In the genomic region with DNA sequence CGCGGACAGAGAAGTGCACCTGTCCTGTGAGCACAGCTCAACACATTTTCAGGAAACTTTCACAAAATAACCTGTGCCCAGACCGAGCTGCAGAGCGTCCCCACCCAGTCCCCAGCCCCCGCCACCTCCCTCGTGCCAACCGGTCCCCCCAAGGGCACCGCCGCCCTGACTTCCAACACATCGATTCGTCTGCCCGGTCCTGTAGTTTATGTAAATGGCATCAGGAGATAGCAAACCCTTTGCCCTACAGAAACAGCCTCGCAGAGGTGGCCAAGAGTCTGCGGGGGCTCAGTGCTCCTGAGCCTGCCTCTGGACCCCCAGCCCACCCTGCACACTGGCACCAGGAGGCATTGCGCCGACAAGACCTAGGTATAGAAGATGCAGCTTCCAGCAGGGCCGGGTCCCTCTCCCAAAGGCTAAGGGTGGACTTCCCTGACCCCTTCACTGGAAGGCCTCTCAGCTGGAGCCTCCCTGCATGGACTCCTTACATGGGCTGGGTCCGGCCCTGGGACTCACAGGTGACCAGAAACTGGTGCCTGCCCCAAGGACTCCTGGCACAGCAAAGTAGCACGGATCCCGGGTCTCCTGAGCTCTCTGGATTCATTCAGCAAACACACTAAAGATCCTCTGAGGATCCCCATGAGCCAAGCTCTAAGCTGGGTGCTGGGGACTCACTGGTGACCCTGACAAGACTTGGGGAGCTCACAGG, we compare ENCODE assay signal across 1 cellular context.
TF ChIP-seq lines count a peak whose summit lies in the region.

No MANE protein-coding gene starts in this region.

TF ChIP-seq in K562, 482 proteins besides CTCF, POLR2A, EP300 and RAD21:
- TF ChIP-seq, protein P1, sequence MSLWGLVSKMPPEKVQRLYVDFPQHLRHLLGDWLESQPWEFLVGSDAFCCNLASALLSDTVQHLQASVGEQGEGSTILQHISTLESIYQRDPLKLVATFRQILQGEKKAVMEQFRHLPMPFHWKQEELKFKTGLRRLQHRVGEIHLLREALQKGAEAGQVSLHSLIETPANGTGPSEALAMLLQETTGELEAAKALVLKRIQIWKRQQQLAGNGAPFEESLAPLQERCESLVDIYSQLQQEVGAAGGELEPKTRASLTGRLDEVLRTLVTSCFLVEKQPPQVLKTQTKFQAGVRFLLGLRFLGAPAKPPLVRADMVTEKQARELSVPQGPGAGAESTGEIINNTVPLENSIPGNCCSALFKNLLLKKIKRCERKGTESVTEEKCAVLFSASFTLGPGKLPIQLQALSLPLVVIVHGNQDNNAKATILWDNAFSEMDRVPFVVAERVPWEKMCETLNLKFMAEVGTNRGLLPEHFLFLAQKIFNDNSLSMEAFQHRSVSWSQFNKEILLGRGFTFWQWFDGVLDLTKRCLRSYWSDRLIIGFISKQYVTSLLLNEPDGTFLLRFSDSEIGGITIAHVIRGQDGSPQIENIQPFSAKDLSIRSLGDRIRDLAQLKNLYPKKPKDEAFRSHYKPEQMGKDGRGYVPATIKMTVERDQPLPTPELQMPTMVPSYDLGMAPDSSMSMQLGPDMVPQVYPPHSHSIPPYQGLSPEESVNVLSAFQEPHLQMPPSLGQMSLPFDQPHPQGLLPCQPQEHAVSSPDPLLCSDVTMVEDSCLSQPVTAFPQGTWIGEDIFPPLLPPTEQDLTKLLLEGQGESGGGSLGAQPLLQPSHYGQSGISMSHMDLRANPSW (CRISPR knock-in tag; IDR thresholded peaks at IDR 0.05), result 0 out of 2 replicates have a peak, but pooled peaks have one; percentile 25
- TF ChIP-seq SMARCB1 (IDR thresholded peaks at IDR 0.05; ENCODE audit: insufficient read length, low read depth) (no peak), NRF1 (conservative IDR thresholded peaks at IDR 0.05 in 1 of 2, IDR thresholded peaks at IDR 0.05 in 1 of 2) (0 out of 4 replicates have a peak, but pooled peaks of 1 of the 2 experiments have one; percentile 3)
TF ChIP-seq in K562: peak in this region for 2.
